Comparison of ENCODE assay signal across 8 cellular contexts in the genomic region with DNA sequence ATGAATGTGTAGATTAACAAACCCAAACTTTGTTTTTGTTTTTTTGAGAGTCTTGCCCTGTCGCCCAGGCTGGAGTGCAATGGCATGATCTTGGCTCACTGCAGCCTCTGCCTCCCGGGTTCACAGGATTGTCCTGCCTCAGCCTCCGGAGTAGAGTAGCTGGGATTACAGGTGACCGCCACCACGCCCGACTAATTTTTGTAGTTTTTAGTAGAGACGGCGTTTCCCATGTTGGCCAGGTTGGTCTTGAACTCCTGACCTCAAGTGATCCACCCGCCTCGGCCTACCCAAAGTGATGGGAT. TPM values are rescaled to one million over a fixed set of nuclear protein-coding genes. Genes with fewer than 3 reads are reported as not detected.
DNase-seq lines count a peak whose midpoint lies in the region; ATAC-seq and TF ChIP-seq lines count a peak whose summit lies in the region.
"Not testable (repeated sequence)": the region's sequence is repeated elsewhere in the genome, so short reads cannot be mapped to it uniquely, and the experiment has no call there.

No MANE protein-coding gene starts in this region.

- H3K36me3 ChIP-seq in CD8-positive, alpha-beta memory T cell (ENCODE audit: insufficient read depth, low read length): not testable (repeated sequence)
- H3K36me3 ChIP-seq in brain microvascular endothelial cell (replicated peaks): peaks cover 18% of the 10 kb centered on the region
- peaks cover 30% of the 10 kb centered on the region for H3K36me3 ChIP-seq in lower lobe of right lung

- not testable (repeated sequence) for H3K27me3 ChIP-seq in CD8-positive, alpha-beta memory T cell (ENCODE audit: insufficient read depth, low read length, poor library complexity, severe bottlenecking); brain microvascular endothelial cell (replicated peaks); lower lobe of right lung (ENCODE audit: low read depth)

- peaks cover 18% of the 10 kb centered on the region for H3K4me1 ChIP-seq in CD8-positive, alpha-beta memory T cell (ENCODE audit: insufficient read depth, low read length)
- H3K4me1 ChIP-seq in lower lobe of right lung: peaks cover 35% of the 10 kb centered on the region

- not testable (repeated sequence) for DNase-seq in CD8-positive, alpha-beta memory T cell; LNCaP clone FGC (ENCODE audit: low read depth); activated CD4-positive, alpha-beta T cell treated with anti-CD3 and anti-CD28 coated beads, Interleukin-2, amount 10 ng/mL, durations not matched to agents 24 days and 14 days; brain microvascular endothelial cell; fibroblast of pulmonary artery (ENCODE audit: low read depth); lower lobe of right lung; progenitor cell of endocrine pancreas (ENCODE audit: low spot score, unreplicated experiment); type B pancreatic cell (ENCODE audit: extremely low spot score, unreplicated experiment)

- intact Hi-C loops in activated CD4-positive, alpha-beta T cell treated with anti-CD3 and anti-CD28 coated beads, Interleukin-2, amount 10 ng/mL, durations not matched to agents 24 days and 14 days (cut with micrococcal nuclease): loop anchor here (1.0 to 10.0 kb wide), 7 partner anchors 61 to 1435 kb away; a partner anchor contains a TSS
- intact Hi-C loops in lower lobe of right lung (cut with DNase I): not testable (repeated sequence)

- POLR2A ChIA-PET in CD8-positive, alpha-beta memory T cell (lab: Charles Lee): interaction anchor here (0.8 to 2.2 kb wide), 12 partner anchors 8 to 1538 kb away, joined by 3 to 32 read pairs (median 4); a partner anchor contains a TSS

- CTCF ChIA-PET in CD8-positive, alpha-beta memory T cell (lab: Charles Lee): interaction anchor here (0.8 to 3.2 kb wide), 19 partner anchors 9 to 1538 kb away, joined by 3 to 20 read pairs (median 4); a partner anchor contains a TSS

- H3K27ac ChIP-seq in CD8-positive, alpha-beta memory T cell (ENCODE audit: low read depth, low read length): peak overlapping the region; percentile 95
- peak overlapping the region; percentile 84 for H3K27ac ChIP-seq in brain microvascular endothelial cell
- H3K27ac ChIP-seq in lower lobe of right lung: peak overlapping the region; percentile 99

- in situ Hi-C loops in brain microvascular endothelial cell (cut with HindIII; ENCODE audit: low pct_ligation_motif_present, low sequenced_read_pairs): not testable (repeated sequence)

- not testable (repeated sequence) for H3K9me3 Mint-ChIP-seq in CD8-positive, alpha-beta memory T cell; activated CD4-positive, alpha-beta T cell treated with anti-CD3 and anti-CD28 coated beads, Interleukin-2, amount 10 ng/mL, durations not matched to agents 24 days and 14 days; progenitor cell of endocrine pancreas (ENCODE audit: low read depth); type B pancreatic cell

- peaks cover 0 to 35% (median 5%) of the 10 kb centered on the region in 3 donors for H3K36me3 Mint-ChIP-seq in CD8-positive, alpha-beta memory T cell
- peaks cover 29% of the 10 kb centered on the region for H3K36me3 Mint-ChIP-seq in activated CD4-positive, alpha-beta T cell treated with anti-CD3 and anti-CD28 coated beads, Interleukin-2, amount 10 ng/mL, durations not matched to agents 24 days and 14 days (ENCODE audit: low read depth)
- H3K36me3 Mint-ChIP-seq in progenitor cell of endocrine pancreas (ENCODE audit: insufficient read depth): not testable (repeated sequence)
- peaks cover 15% of the 10 kb centered on the region for H3K36me3 Mint-ChIP-seq in type B pancreatic cell

- H3K4me3 ChIP-seq in CD8-positive, alpha-beta memory T cell (ENCODE audit: low read length): peak overlapping the region; percentile 87
- H3K4me3 ChIP-seq in LNCaP clone FGC (ENCODE audit: low read depth, low read length) (peak overlapping the region; percentile 96), brain microvascular endothelial cell (ENCODE audit: low read depth, low read length) (peak overlapping the region; percentile 97), fibroblast of pulmonary artery (replicated peaks; ENCODE audit: low read depth, low read length) (peak overlapping the region; percentile 98), lower lobe of right lung (peak overlapping the region; percentile 94)

- H3K27ac Mint-ChIP-seq in CD8-positive, alpha-beta memory T cell: peak overlapping the region; percentile 98 to 99 (median 99)
- H3K27ac Mint-ChIP-seq in activated CD4-positive, alpha-beta T cell treated with anti-CD3 and anti-CD28 coated beads, Interleukin-2, amount 10 ng/mL, durations not matched to agents 24 days and 14 days: peak overlapping the region; percentile 98
- H3K27ac Mint-ChIP-seq in progenitor cell of endocrine pancreas: peak overlapping the region; percentile 100
- H3K27ac Mint-ChIP-seq in type B pancreatic cell: peak overlapping the region; percentile 99

- peak overlapping the region; percentile 92 to 97 (median 95) for H3K4me3 Mint-ChIP-seq in CD8-positive, alpha-beta memory T cell
- peak overlapping the region; percentile 90 for H3K4me3 Mint-ChIP-seq in activated CD4-positive, alpha-beta T cell treated with anti-CD3 and anti-CD28 coated beads, Interleukin-2, amount 10 ng/mL, durations not matched to agents 24 days and 14 days
- H3K4me3 Mint-ChIP-seq in progenitor cell of endocrine pancreas (ENCODE audit: low read depth) (peak overlapping the region; percentile 96), type B pancreatic cell (peak overlapping the region; percentile 99)

- not testable (repeated sequence) for ATAC-seq in lower lobe of right lung

- peaks cover 26 to 37% (median 33%) of the 10 kb centered on the region in 3 donors for H3K4me1 Mint-ChIP-seq in CD8-positive, alpha-beta memory T cell
- peaks cover 20% of the 10 kb centered on the region for H3K4me1 Mint-ChIP-seq in activated CD4-positive, alpha-beta T cell treated with anti-CD3 and anti-CD28 coated beads, Interleukin-2, amount 10 ng/mL, durations not matched to agents 24 days and 14 days
- H3K4me1 Mint-ChIP-seq in progenitor cell of endocrine pancreas (ENCODE audit: low read depth): peaks cover 31% of the 10 kb centered on the region
- H3K4me1 Mint-ChIP-seq in type B pancreatic cell (ENCODE audit: unreplicated experiment): not testable (repeated sequence)

- TF ChIP-seq CTCF in LNCaP clone FGC (IDR thresholded peaks at IDR 0.05; ENCODE audit: control insufficient read depth, extremely low read depth, insufficient read depth); brain microvascular endothelial cell (IDR thresholded peaks at IDR 0.05; ENCODE audit: low read depth, low read length, missing control alignments); fibroblast of pulmonary artery (IDR thresholded peaks at IDR 0.05; ENCODE audit: low read length, missing control alignments); lower lobe of right lung (IDR thresholded peaks at IDR 0.05); progenitor cell of endocrine pancreas (IDR thresholded peaks at IDR 0.05; ENCODE audit: unreplicated experiment); type B pancreatic cell (conservative IDR thresholded peaks at IDR 0.05): not testable (repeated sequence)

- not testable (repeated sequence) for H3K9me3 ChIP-seq in CD8-positive, alpha-beta memory T cell (ENCODE audit: low read length); lower lobe of right lung

- not testable (repeated sequence) for H3K27me3 Mint-ChIP-seq in CD8-positive, alpha-beta memory T cell; activated CD4-positive, alpha-beta T cell treated with anti-CD3 and anti-CD28 coated beads, Interleukin-2, amount 10 ng/mL, durations not matched to agents 24 days and 14 days; progenitor cell of endocrine pancreas; type B pancreatic cell

RNA-seq across cellular contexts. Expression of a gene that starts 0.8 kb away (rescaled TPM):
- total RNA-seq in CD8-positive, alpha-beta memory T cell: 100 to 1,000 TPM; 237 to 246 TPM
- 25.4 TPM for polyA plus RNA-seq in CD8-positive, alpha-beta memory T cell
- total RNA-seq in activated CD4-positive, alpha-beta T cell treated with anti-CD3 and anti-CD28 coated beads, Interleukin-2, amount 10 ng/mL, durations not matched to agents 24 days and 14 days: 227 and 233 TPM in 2 replicates
- 136 TPM for total RNA-seq in lower lobe of right lung
- 153 and 159 TPM in 2 replicates for total RNA-seq in progenitor cell of endocrine pancreas
- total RNA-seq in type B pancreatic cell (ENCODE audit: low replicate concordance): 162 and 299 TPM in 2 replicates
